Comparison of ENCODE assay signal across 8 cellular contexts in the genomic region with DNA sequence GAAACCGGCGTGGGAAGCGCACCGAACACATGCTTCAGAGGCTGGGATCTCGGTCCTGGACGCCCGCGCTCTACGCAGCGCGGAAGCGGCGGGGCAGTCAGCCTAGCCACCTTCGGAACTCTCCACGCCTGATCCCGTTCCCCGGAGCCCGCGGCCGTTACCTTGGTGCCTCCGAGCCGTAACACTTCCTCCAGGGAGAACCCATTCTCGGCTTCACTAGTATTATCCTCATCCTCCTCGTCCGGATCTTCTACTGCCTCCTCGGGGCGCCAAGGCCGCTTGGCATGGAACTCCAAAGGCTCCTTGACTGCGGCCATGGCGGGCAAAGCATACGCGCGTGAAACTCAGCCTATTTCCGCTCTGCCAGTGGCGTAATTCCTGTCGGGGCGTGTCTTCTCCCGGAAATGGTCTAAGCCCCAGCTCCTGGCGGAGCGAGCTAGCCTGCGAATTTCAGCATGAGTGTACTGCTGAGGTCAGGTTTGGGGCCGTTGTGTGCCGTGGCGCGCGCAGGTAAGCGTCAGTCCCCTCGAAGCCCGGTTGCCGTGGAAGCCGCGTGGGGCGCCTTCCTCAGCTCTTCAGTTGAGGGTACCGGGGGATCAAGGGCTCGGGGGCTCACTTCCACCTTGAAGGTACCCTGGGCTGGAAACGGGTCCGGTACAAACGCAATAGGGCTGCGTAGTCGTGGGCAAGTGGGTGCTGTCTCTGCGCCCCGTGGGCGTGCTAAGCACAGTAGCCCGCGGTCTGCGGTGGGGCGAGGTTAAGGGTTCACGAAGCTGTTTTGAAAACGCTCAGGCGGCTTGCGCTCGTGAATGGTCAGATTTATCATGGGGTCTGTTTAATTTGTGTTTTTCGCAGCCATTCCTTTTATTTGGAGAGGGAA. TPM values are rescaled to one million over a fixed set of nuclear protein-coding genes. Genes with fewer than 3 reads are reported as not detected.
A peak's percentile ranks its signal among the peaks of the same experiment; 100 is the strongest.
DNase-seq lines count a peak whose midpoint lies in the region; ATAC-seq and TF ChIP-seq lines count a peak whose summit lies in the region.

A gene with protein sequence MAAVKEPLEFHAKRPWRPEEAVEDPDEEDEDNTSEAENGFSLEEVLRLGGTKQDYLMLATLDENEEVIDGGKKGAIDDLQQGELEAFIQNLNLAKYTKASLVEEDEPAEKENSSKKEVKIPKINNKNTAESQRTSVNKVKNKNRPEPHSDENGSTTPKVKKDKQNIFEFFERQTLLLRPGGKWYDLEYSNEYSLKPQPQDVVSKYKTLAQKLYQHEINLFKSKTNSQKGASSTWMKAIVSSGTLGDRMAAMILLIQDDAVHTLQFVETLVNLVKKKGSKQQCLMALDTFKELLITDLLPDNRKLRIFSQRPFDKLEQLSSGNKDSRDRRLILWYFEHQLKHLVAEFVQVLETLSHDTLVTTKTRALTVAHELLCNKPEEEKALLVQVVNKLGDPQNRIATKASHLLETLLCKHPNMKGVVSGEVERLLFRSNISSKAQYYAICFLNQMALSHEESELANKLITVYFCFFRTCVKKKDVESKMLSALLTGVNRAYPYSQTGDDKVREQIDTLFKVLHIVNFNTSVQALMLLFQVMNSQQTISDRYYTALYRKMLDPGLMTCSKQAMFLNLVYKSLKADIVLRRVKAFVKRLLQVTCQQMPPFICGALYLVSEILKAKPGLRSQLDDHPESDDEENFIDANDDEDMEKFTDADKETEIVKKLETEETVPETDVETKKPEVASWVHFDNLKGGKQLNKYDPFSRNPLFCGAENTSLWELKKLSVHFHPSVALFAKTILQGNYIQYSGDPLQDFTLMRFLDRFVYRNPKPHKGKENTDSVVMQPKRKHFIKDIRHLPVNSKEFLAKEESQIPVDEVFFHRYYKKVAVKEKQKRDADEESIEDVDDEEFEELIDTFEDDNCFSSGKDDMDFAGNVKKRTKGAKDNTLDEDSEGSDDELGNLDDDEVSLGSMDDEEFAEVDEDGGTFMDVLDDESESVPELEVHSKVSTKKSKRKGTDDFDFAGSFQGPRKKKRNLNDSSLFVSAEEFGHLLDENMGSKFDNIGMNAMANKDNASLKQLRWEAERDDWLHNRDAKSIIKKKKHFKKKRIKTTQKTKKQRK (minus strand): TSS at position 346 of the 880 bp plus-strand sequence. CDS start 29 bp downstream, at position 317.
NDUFAF7 (plus strand) TSS at position 408 of the 880 bp plus-strand sequence; CDS start at position 456, 48 bp downstream.

- ATAC-seq in HG02642 (IDR thresholded peaks at IDR 0.05; ENCODE audit: poor library complexity, unreplicated experiment), result peak; percentile 97
- peak; percentile 97 to 99 (median 98) for ATAC-seq in heart right ventricle
- ATAC-seq in upper lobe of left lung (ENCODE audit: low FRiP score in 2 of 2), result peak; percentile 97 to 98

- peaks cover 91% of the 10 kb centered on the region for H3K79me2 ChIP-seq in SU-DHL-6 (ENCODE audit: insufficient read depth, low read length)

- peaks cover 26% of the 10 kb centered on the region for H3K4me1 ChIP-seq in adipocyte (ENCODE audit: control insufficient read depth, insufficient read depth, low read length)
- H3K4me1 ChIP-seq in heart right ventricle, result peaks cover 7 to 51% (median 42%) of the 10 kb centered on the region in 9 donors
- H3K4me1 ChIP-seq in upper lobe of left lung, result peaks cover 25 to 29% (median 27%) of the 10 kb centered on the region in 4 donors

- H3K27ac ChIP-seq in SU-DHL-6 (ENCODE audit: low read depth, low read length), result peak within 1 kb of the TSS; percentile 48
- H3K27ac ChIP-seq in heart right ventricle, result peak within 1 kb of the TSS; percentile 64 to 96 (median 92)
- H3K27ac ChIP-seq in upper lobe of left lung, result peak within 1 kb of the TSS; percentile 91 to 98 (median 96)

- TF ChIP-seq POLR2A in upper lobe of left lung (IDR thresholded peaks at IDR 0.05), result peak; percentile 44 to 89 (median 82)

- H3K27me3 ChIP-seq in SU-DHL-6 (ENCODE audit: low read length) (no peaks in the 10 kb centered on the region), adipocyte (replicated peaks; ENCODE audit: control insufficient read depth, insufficient read depth, low read length) (no peaks in the 10 kb centered on the region), heart right ventricle (no peaks in the 10 kb centered on the region), upper lobe of left lung (no peaks in the 10 kb centered on the region)

- peak; percentile 80 for DNase-seq in GM12864 (ENCODE audit: low read depth)
- DNase-seq in NCI-H1105 (lab: John Stamatoyannopoulos, UW), result peak; percentile 82
- DNase-seq in adipocyte (ENCODE audit: low read depth), result peak; percentile 98
- DNase-seq in heart right ventricle, result peak; percentile 86 to 93
- peak; percentile 84 to 98 (median 94) for DNase-seq in posterior cingulate gyrus
- DNase-seq in upper lobe of left lung, result peak; percentile 91 to 93

- H3K9me2 ChIP-seq in SU-DHL-6 (replicated peaks; ENCODE audit: insufficient read depth, low read length), result no peaks in the 10 kb centered on the region

- H4K20me1 ChIP-seq in SU-DHL-6 (ENCODE audit: low read depth, low read length), result peaks cover 9% of the 10 kb centered on the region

- intact Hi-C loops in heart right ventricle (cut with DNase I) (no loop called here), posterior cingulate gyrus (cut with DNase I) (loop anchor here (2.0 to 5.0 kb wide), 2 partner anchors 35 to 91 kb away; partner anchors contain the start of genes CEBPZOS and PRKD3)

- peaks cover 22% of the 10 kb centered on the region; the same call in 1 of the 2 replicates for H3K36me3 ChIP-seq in SU-DHL-6 (ENCODE audit: low read length)
- H3K36me3 ChIP-seq in adipocyte (ENCODE audit: control insufficient read depth, insufficient read depth, low read length, severe bottlenecking), result peaks cover 22% of the 10 kb centered on the region
- H3K36me3 ChIP-seq in heart right ventricle, result peaks cover 0 to 42% (median 21%) of the 10 kb centered on the region in 9 donors
- H3K36me3 ChIP-seq in upper lobe of left lung, result peaks cover 0 to 35% (median 10%) of the 10 kb centered on the region in 4 donors

- WGBS in heart right ventricle, 2 donors, result 0% methylated on average over 73 of the region's 73 CpGs
- WGBS in upper lobe of left lung, 2 donors, result 0 to 2% methylated on average over 29 to 59 of the region's 73 CpGs

- H3K4me2 ChIP-seq in SU-DHL-6 (ENCODE audit: low read depth, low read length, poor library complexity, severe bottlenecking), result peak within 1 kb of the TSS; percentile 98

- H2AFZ ChIP-seq in SU-DHL-6 (ENCODE audit: low read depth, low read length, severe bottlenecking), result peak within 1 kb of the TSS; percentile 78

- H3F3A ChIP-seq in SU-DHL-6 (ENCODE audit: insufficient read depth), result no peaks in the 10 kb centered on the region

- H3K9ac ChIP-seq in SU-DHL-6 (ENCODE audit: low read length) (peak within 1 kb of the TSS; percentile 76), adipocyte (ENCODE audit: low read length) (peak within 1 kb of the TSS; percentile 97)

- H3K4me3 ChIP-seq in GM12864 (ENCODE audit: low read depth, low read length), result peak within 1 kb of the TSS; percentile 98
- H3K4me3 ChIP-seq in SU-DHL-6 (ENCODE audit: insufficient read depth, low read length, poor library complexity, severe bottlenecking), result peak within 1 kb of the TSS; percentile 74
- peak within 1 kb of the TSS; percentile 94 for H3K4me3 ChIP-seq in adipocyte (ENCODE audit: low read length)
- peak within 1 kb of the TSS; percentile 63 to 96 (median 75) for H3K4me3 ChIP-seq in heart right ventricle
- peak within 1 kb of the TSS; percentile 69 to 96 (median 81) for H3K4me3 ChIP-seq in upper lobe of left lung

- H3K9me3 ChIP-seq in SU-DHL-6 (ENCODE audit: insufficient read depth, low read length) (no peaks in the 10 kb centered on the region), adipocyte (ENCODE audit: control insufficient read depth, low read length) (no peaks in the 10 kb centered on the region), heart right ventricle (no peaks in the 10 kb centered on the region), upper lobe of left lung (no peaks in the 10 kb centered on the region)

- TF ChIP-seq EP300 in upper lobe of left lung (IDR thresholded peaks at IDR 0.05), result no peak

- peak; percentile 6 for TF ChIP-seq CTCF in GM12864 (IDR thresholded peaks at IDR 0.05; ENCODE audit: low read depth, low read length, missing control alignments)
- TF ChIP-seq CTCF in SU-DHL-6 (IDR thresholded peaks at IDR 0.05; ENCODE audit: insufficient read depth, low read length, poor library complexity, severe bottlenecking), result no peak
- no peak for TF ChIP-seq CTCF in heart right ventricle (IDR thresholded peaks at IDR 0.05)
- peak in 2 of 6 experiments; percentile 11 to 27 for TF ChIP-seq CTCF in upper lobe of left lung (IDR thresholded peaks at IDR 0.05)

RNA-seq across cellular contexts. Expression of the first gene that starts in this region (rescaled TPM):
- total RNA-seq in heart right ventricle (10 to 100 TPM; 22.4 to 35.0 (median 27.2) TPM), upper lobe of left lung (10 to 100 TPM; 13.5 to 58.7 (median 42.5) TPM)
- 10 to 100 TPM; 32.6 to 42.9 TPM for polyA plus RNA-seq in heart right ventricle

RNA-seq across cellular contexts. Expression of gene NDUFAF7, which starts in this region (rescaled TPM):
- total RNA-seq in heart right ventricle (10 to 100 TPM; 21.3 to 30.5 (median 26.8) TPM), upper lobe of left lung (10 to 100 TPM in 5 of 6 donors, 1 to 10 TPM in 1; 7.4 to 30.4 (median 15.7) TPM)
- 10 to 100 TPM; 13.1 to 23.3 TPM for polyA plus RNA-seq in heart right ventricle

Comparison
In these comparisons a context has a peak if more than half of its experiments do, and no peak if none do; other contexts are left out.
1. Peak in every context shown above with its lines: DNase-seq, ATAC-seq, H3K4me3 ChIP-seq and H3K27ac ChIP-seq.